Comparison of ENCODE assay signal across 17 cellular contexts in the genomic region with DNA sequence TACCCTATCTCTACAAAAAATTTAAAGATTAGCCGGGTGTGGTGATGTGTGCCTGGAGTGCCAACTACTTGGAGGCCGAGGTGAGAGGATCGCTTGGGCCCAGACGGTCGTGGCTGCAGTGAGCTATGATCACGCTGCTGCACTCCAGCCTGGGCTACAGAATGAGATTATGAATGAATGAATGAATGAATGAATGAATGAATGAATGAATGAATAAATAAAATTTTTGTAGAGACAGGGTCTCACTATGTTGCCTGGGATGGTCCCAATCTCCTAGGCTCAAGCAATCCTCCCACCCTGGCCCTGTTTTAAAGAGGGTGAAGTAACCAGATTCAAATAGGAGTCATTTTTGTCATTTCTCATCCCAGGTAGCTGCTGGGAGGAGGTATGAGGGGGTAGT.
"Had no signal": no experiment of that assay in that cellular context is flagged by ENCODE, and none has a peak within 500 bp of the region (broad histone marks: within the 10 kb centered on the region; RNA-seq: fewer than 3 reads in every experiment).

No MANE protein-coding gene starts in this region.

- H3K4me1 ChIP-seq: neural progenitor cell had no signal

- H3K4me3 ChIP-seq: ascending aorta, breast epithelium, neural progenitor cell, ovary, SK-N-MC, thyroid gland, vagina had no signal

- FAIRE-seq: frontal cortex had no signal

- H3K27ac Mint-ChIP-seq: activated T-helper 2 cell treated with anti-CD3 and anti-CD28 coated beads, Interferon-gamma antibody, Interleukin-2, Interleukin-4, amounts not matched to agents 10 μg/mL and 5 μg/mL and 100 μg/mL, durations not matched to agents 14 hours and 24 hours and 36 hours; dendritic cell treated with granulocyte-macrophage colony-stimulating factor and Interleukin-4, amounts not matched to agents 40 ng/mL and 50 ng/mL, for 4 days; neural progenitor cell had no signal

- H3K27ac ChIP-seq: ascending aorta, neural progenitor cell, ovary, SK-N-MC, vagina had no signal

- H3K36me3 ChIP-seq: ascending aorta, breast epithelium, neural progenitor cell, ovary, thyroid gland, vagina had no signal

- H3K4me3 Mint-ChIP-seq: dendritic cell treated with granulocyte-macrophage colony-stimulating factor and Interleukin-4, amounts not matched to agents 40 ng/mL and 50 ng/mL, for 4 days; neural progenitor cell had no signal

- H3K27me3 ChIP-seq: ascending aorta, breast epithelium, neural progenitor cell, ovary, thyroid gland, vagina had no signal

- H3K27me3 Mint-ChIP-seq: dendritic cell treated with granulocyte-macrophage colony-stimulating factor and Interleukin-4, amounts not matched to agents 40 ng/mL and 50 ng/mL, for 4 days had no signal

- H3K4me2 ChIP-seq: neural progenitor cell had no signal

- DNase-seq: activated CD4-positive, alpha-beta T cell treated with anti-CD3 and anti-CD28 coated beads, Interleukin-2, amount 50 U/mL, for 48 hours; activated CD4-positive, CD25-positive, alpha-beta regulatory T cell treated with anti-CD3 and anti-CD28 coated beads, Interleukin-2, amount 50 U/mL, for 72 hours; activated CD8-positive, alpha-beta memory T cell treated with anti-CD3 and anti-CD28 coated beads, Interleukin-2, amount 50 U/mL, for 4 hours; effector memory CD4-positive, alpha-beta T cell; head of caudate nucleus; ovary; stimulated activated CD4-positive, alpha-beta T cell treated with anti-CD3 and anti-CD28 coated beads, Interleukin-1b, Interleukin-23, amount 100 ng/mL, for 48 hours; T1000; thyroid gland had no signal

- H3K9me3 ChIP-seq: ascending aorta, breast epithelium, ovary, thyroid gland, vagina had no signal

- H2AFZ ChIP-seq: neural progenitor cell had no signal

- H3K9ac ChIP-seq: neural progenitor cell had no signal

- H3K9me3 Mint-ChIP-seq: activated T-helper 2 cell treated with anti-CD3 and anti-CD28 coated beads, Interferon-gamma antibody, Interleukin-2, Interleukin-4, amounts not matched to agents 10 μg/mL and 5 μg/mL and 100 μg/mL, durations not matched to agents 14 hours and 24 hours and 36 hours; dendritic cell treated with granulocyte-macrophage colony-stimulating factor and Interleukin-4, amounts not matched to agents 40 ng/mL and 50 ng/mL, for 4 days; neural progenitor cell had no signal
